ENCODE assay signal across 8 cellular contexts in the genomic region with DNA sequence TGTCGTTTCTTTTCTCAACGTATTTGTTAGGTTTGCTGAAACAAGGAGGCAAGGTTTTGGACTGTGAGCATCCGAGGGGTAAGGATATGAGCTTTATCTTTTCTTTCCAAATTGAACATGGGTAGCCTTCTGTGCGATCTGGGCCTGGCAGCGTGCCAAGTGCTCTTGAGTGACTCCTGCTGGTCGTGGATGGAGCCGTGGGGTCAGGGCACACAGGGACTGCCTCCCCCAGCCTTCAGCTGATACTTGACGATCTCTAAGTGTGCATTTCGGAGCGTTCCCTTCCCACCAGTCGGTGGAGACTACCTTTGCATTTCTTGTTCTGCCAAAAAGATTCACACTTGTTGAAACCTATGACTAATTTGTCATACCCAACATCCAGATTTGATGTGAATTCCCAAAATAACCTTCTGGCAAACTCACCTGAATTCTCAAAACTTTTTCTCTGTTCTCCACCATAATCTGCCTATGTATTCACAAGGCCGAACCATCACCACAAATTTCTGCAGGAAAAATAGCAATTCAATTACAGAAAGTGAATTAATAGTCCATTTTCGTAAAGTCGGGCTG. TPM values are rescaled to one million over a fixed set of nuclear protein-coding genes. Genes with fewer than 3 reads are reported as not detected.
DNase-seq lines count a peak whose midpoint lies in the region; ATAC-seq and TF ChIP-seq lines count a peak whose summit lies in the region.

No MANE protein-coding gene starts in this region.

- H3K36me3 ChIP-seq in Peyer's patch (no peaks in the 10 kb centered on the region), mucosa of descending colon (ENCODE audit: low read depth) (no peaks in the 10 kb centered on the region), subcutaneous abdominal adipose tissue (ENCODE audit: control insufficient read depth in 5 of 5, insufficient read depth in 5 of 5, low read length in 5 of 5) (no peaks in the 10 kb centered on the region)

- TF ChIP-seq POLR2A in Peyer's patch (IDR thresholded peaks at IDR 0.05) = no peak

- H3K4me3 ChIP-seq in GM12875 (ENCODE audit: low read depth, low read length) = no peak overlapping the region
- no peak overlapping the region for H3K4me3 ChIP-seq in Peyer's patch
- no peak overlapping the region for H3K4me3 ChIP-seq in astrocyte of the spinal cord (ENCODE audit: low read depth, low read length)
- no peak overlapping the region for H3K4me3 ChIP-seq in mucosa of descending colon
- H3K4me3 ChIP-seq in subcutaneous abdominal adipose tissue (ENCODE audit: low read depth in 1 of 5, low read length in 5 of 5) = no peak overlapping the region

- H3K9me3 Mint-ChIP-seq in stimulated activated memory B cell treated with anti-CD40 and anti-IgM and Interleukin-4, amounts not matched to agents 10 μg/mL and 1 μg/mL and 100 μg/mL, for 72 hours = no peaks in the 10 kb centered on the region

- H3K27ac Mint-ChIP-seq in stimulated activated memory B cell treated with anti-CD40 and anti-IgM and Interleukin-4, amounts not matched to agents 10 μg/mL and 1 μg/mL and 100 μg/mL, for 72 hours = no peak overlapping the region

- in situ Hi-C loops in astrocyte of the spinal cord (cut with HindIII; ENCODE audit: low sequenced_read_pairs) = no loop called here

- no peaks in the 10 kb centered on the region for H3K9me3 ChIP-seq in Peyer's patch
- H3K9me3 ChIP-seq in mucosa of descending colon = no peaks in the 10 kb centered on the region
- no peaks in the 10 kb centered on the region for H3K9me3 ChIP-seq in subcutaneous abdominal adipose tissue (ENCODE audit: control insufficient read depth in 5 of 5, low read length in 5 of 5)

- ATAC-seq in mucosa of descending colon (peak; percentile 44), HG03378 (IDR thresholded peaks at IDR 0.05; ENCODE audit: unreplicated experiment) (no peak)
- no peak for ATAC-seq in stimulated activated memory B cell treated with anti-CD40 and anti-IgM and Interleukin-4, amounts not matched to agents 10 μg/mL and 1 μg/mL and 100 μg/mL, for 72 hours

- H3K27me3 ChIP-seq in Peyer's patch (no peaks in the 10 kb centered on the region), subcutaneous abdominal adipose tissue (ENCODE audit: control insufficient read depth in 5 of 5, insufficient read depth in 4 of 5, low read length in 5 of 5) (no peaks in the 10 kb centered on the region)

- H3K36me3 Mint-ChIP-seq in stimulated activated memory B cell treated with anti-CD40 and anti-IgM and Interleukin-4, amounts not matched to agents 10 μg/mL and 1 μg/mL and 100 μg/mL, for 72 hours = no peaks in the 10 kb centered on the region

- peaks cover 0 to 26% (median 0%) of the 10 kb centered on the region in 4 donors for H3K4me1 ChIP-seq in Peyer's patch
- peaks cover 5% of the 10 kb centered on the region for H3K4me1 ChIP-seq in mucosa of descending colon (ENCODE audit: low read depth)
- peaks cover 0 to 40% (median 20%) of the 10 kb centered on the region in 5 donors for H3K4me1 ChIP-seq in subcutaneous abdominal adipose tissue (ENCODE audit: control insufficient read depth in 5 of 5, insufficient read depth in 5 of 5, low read length in 5 of 5)

- H3K27me3 Mint-ChIP-seq in stimulated activated memory B cell treated with anti-CD40 and anti-IgM and Interleukin-4, amounts not matched to agents 10 μg/mL and 1 μg/mL and 100 μg/mL, for 72 hours = no peaks in the 10 kb centered on the region

- H3K9ac ChIP-seq in subcutaneous abdominal adipose tissue (ENCODE audit: low read length in 5 of 5) = no peak overlapping the region

- intact Hi-C loops in mucosa of descending colon (cut with DNase I, micrococcal nuclease) = no loop called here

- H3K27ac ChIP-seq in Peyer's patch (peak overlapping the region in 3 of 4 donors; percentile 5 to 64 (median 16)), subcutaneous abdominal adipose tissue (ENCODE audit: low read depth, low read length) (peak overlapping the region; percentile 85)

- TF ChIP-seq CTCF in GM12875 (IDR thresholded peaks at IDR 0.05; ENCODE audit: borderline replicate concordance, insufficient read depth, low read depth, low read length) = peak; percentile 55
- TF ChIP-seq CTCF in Peyer's patch (IDR thresholded peaks at IDR 0.05) = peak in 4 of 6 experiments; percentile 36 to 46 (median 42)
- TF ChIP-seq CTCF in astrocyte of the spinal cord (IDR thresholded peaks at IDR 0.05; ENCODE audit: low read depth, low read length) = peak; percentile 65
- TF ChIP-seq CTCF in mucosa of descending colon (IDR thresholded peaks at IDR 0.05) = peak; percentile 10

- peaks cover 12% of the 10 kb centered on the region for H3K4me1 Mint-ChIP-seq in stimulated activated memory B cell treated with anti-CD40 and anti-IgM and Interleukin-4, amounts not matched to agents 10 μg/mL and 1 μg/mL and 100 μg/mL, for 72 hours

- peak; percentile 28 to 60 (median 57) for DNase-seq in Peyer's patch
- DNase-seq in astrocyte of the spinal cord (ENCODE audit: low read depth, low spot score) = no peak
- peak in 2 of 3 donors; percentile 46 to 66 for DNase-seq in mucosa of descending colon
- no peak for DNase-seq in NCI-H2107 (lab: John Stamatoyannopoulos, UW)

- no peak overlapping the region for H3K4me3 Mint-ChIP-seq in stimulated activated memory B cell treated with anti-CD40 and anti-IgM and Interleukin-4, amounts not matched to agents 10 μg/mL and 1 μg/mL and 100 μg/mL, for 72 hours

RNA-seq across cellular contexts. Expression of gene CLMP, which starts 40.2 kb away (rescaled TPM):
- total RNA-seq in Peyer's patch (10 to 100 TPM in 3 of 4 donors, 1 to 10 TPM in 1; 8.4 to 48.7 (median 13.2) TPM), mucosa of descending colon (10 to 100 TPM in 2 of 3 donors, 1 to 10 TPM in 1; 4.7 to 84.9 (median 11.0) TPM)

Comparison
In these comparisons a context has a peak if more than half of its experiments do, and no peak if none do; other contexts are left out.
1. CTCF ChIP-seq: peak in every context shown above with its lines; median percentile 65 in astrocyte of the spinal cord; 55 in GM12875; 42 in Peyer's patch; 10 in mucosa of descending colon.
2. DNase-seq: peak in Peyer's patch (3 of 3) and mucosa of descending colon (2 of 3); none in astrocyte of the spinal cord (single experiment) and NCI-H2107 (single experiment).